31 cellular contexts compared by ENCODE assay signal in genomic region chr17:35738519-35739133, GRCh38. TPM values are rescaled to one million over a fixed set of nuclear protein-coding genes. Genes with fewer than 3 reads are reported as not detected.
"Had no signal": no experiment of that assay in that cellular context is flagged by ENCODE, and none has a peak within 500 bp of the region (broad histone marks: within the 10 kb centered on the region; RNA-seq: fewer than 3 reads in every experiment).

No MANE protein-coding gene starts in this region.

- H3K9me3 ChIP-seq: adrenal gland, body of pancreas, breast epithelium, SJCRH30 had no signal

- H3K27me3 ChIP-seq: SJCRH30 had no signal

- ATAC-seq: activated naive CD4-positive, alpha-beta T cell treated with anti-CD3 and anti-CD28 coated beads, Interleukin-2, amount 50 U/mL, for 72 hours; activated T-cell treated with anti-CD3 and anti-CD28 coated beads, Interleukin-2, amount 50 U/mL, for 4 hours; body of pancreas had no signal

- H3K27ac ChIP-seq: adrenal gland, body of pancreas, breast epithelium, SJCRH30, SK-N-MC had no signal

- H3K36me3 ChIP-seq: adrenal gland, breast epithelium, SJCRH30 had no signal

- H3K4me1 ChIP-seq: SJCRH30 had no signal

- DNase-seq: activated CD4-positive, alpha-beta T cell treated with anti-CD3 and anti-CD28 coated beads, Interleukin-2, amount 10 ng/mL, durations not matched to agents 24 days and 14 days; activated CD4-positive, alpha-beta T cell treated with anti-CD3 and anti-CD28 coated beads, Interleukin-2, amount 50 U/mL, for 4 hours; activated CD8-positive, alpha-beta memory T cell treated with anti-CD3 and anti-CD28 coated beads, Interleukin-2, amount 50 U/mL, for 4 hours; activated gamma-delta T cell treated with Interleukin-2 at 50 U/mL for 16 hours; activated naive CD4-positive, alpha-beta T cell treated with anti-CD3 and anti-CD28 coated beads for 36 hours; activated T-cell treated with anti-CD3 and anti-CD28 coated beads for 4 hours; activated T-cell treated with anti-CD3 and anti-CD28 coated beads, Interleukin-2, amount 50 U/mL, for 4 hours; body of pancreas; NCI-H1092 treated with DMSO at 0.1 percent for 48 hours; NCI-H1417; NCI-H146; NCI-H187; NCI-H2029 treated with DMSO at 0.1 percent for 48 hours; NCI-H2107; NCI-H2171; NCI-H510A; NCI-H526; NCI-H748 treated with DMSO at 0.1 percent for 48 hours; NK-92 treated with Interleukin-12 subunit alpha and Interleukin-12 subunit beta, amount 100 ng/mL, for 24 hours; Right ventricle myocardium superior; SJCRH30 had no signal

- H3K4me3 ChIP-seq: adrenal gland, body of pancreas, breast epithelium, SJCRH30, SK-N-MC had no signal

RNA-seq across cellular contexts. Expression of gene RASL10B, which starts 7.2 kb away (rescaled TPM):
- total RNA-seq: OCI-LY7 had no signal

RNA-seq across cellular contexts. Expression of gene GAS2L2, which starts 14.4 kb away (rescaled TPM):
- total RNA-seq: activated CD4-positive, alpha-beta T cell treated with anti-CD3 and anti-CD28 coated beads, Interleukin-2, amount 10 ng/mL, durations not matched to agents 24 days and 14 days; body of pancreas; M059J; SJCRH30; T-helper 1 cell treated with Interleukin-12 subunit alpha and Interleukin-12 subunit beta and Interleukin-4 antibody, amounts not matched to agents 30 ng/mL and 1 ng/mL, for 36 hours had no signal

RNA-seq across cellular contexts. Expression of gene C17orf50, which starts 22.1 kb away (rescaled TPM):
- total RNA-seq: activated CD4-positive, alpha-beta T cell treated with anti-CD3 and anti-CD28 coated beads, Interleukin-2, amount 10 ng/mL, durations not matched to agents 24 days and 14 days; activated naive CD4-positive, alpha-beta T cell treated with anti-CD3 and anti-CD28 coated beads for 36 hours; activated naive CD4-positive, alpha-beta T cell treated with anti-CD3 and anti-CD28 coated beads, Interleukin-2, amount 50 U/mL, for 72 hours; activated T-cell treated with anti-CD3 and anti-CD28 coated beads, Interleukin-2, amount 50 U/mL, for 4 hours; activated T-helper 1 cell treated with anti-CD3 and anti-CD28 coated beads, Interleukin-12 subunit alpha, Interleukin-12 subunit beta, Interleukin-2, Interleukin-4 antibody, amounts not matched to agents 30 ng/mL and 10 ng/mL and 1 ng/mL, durations not matched to agents 14 hours and 24 hours and 36 hours; astrocyte; body of pancreas; breast epithelium; cardiac septum; M059J; OCI-LY7; Right ventricle myocardium superior; SJCRH30; T-helper 1 cell treated with Interleukin-12 subunit alpha and Interleukin-12 subunit beta and Interleukin-4 antibody, amounts not matched to agents 30 ng/mL and 1 ng/mL, for 36 hours had no signal

RNA-seq across cellular contexts. Expression of gene MMP28, which starts 56.8 kb away (rescaled TPM):
- total RNA-seq: activated CD4-positive, alpha-beta T cell treated with anti-CD3 and anti-CD28 coated beads, Interleukin-2, amount 10 ng/mL, durations not matched to agents 24 days and 14 days; activated T-helper 1 cell treated with anti-CD3 and anti-CD28 coated beads, Interleukin-12 subunit alpha, Interleukin-12 subunit beta, Interleukin-2, Interleukin-4 antibody, amounts not matched to agents 30 ng/mL and 10 ng/mL and 1 ng/mL, durations not matched to agents 14 hours and 24 hours and 36 hours; OCI-LY7; SJCRH30; T-helper 1 cell treated with Interleukin-12 subunit alpha and Interleukin-12 subunit beta and Interleukin-4 antibody, amounts not matched to agents 30 ng/mL and 1 ng/mL, for 36 hours had no signal
